Comparison of ENCODE assay signal across 1 cellular context in the genomic region with DNA sequence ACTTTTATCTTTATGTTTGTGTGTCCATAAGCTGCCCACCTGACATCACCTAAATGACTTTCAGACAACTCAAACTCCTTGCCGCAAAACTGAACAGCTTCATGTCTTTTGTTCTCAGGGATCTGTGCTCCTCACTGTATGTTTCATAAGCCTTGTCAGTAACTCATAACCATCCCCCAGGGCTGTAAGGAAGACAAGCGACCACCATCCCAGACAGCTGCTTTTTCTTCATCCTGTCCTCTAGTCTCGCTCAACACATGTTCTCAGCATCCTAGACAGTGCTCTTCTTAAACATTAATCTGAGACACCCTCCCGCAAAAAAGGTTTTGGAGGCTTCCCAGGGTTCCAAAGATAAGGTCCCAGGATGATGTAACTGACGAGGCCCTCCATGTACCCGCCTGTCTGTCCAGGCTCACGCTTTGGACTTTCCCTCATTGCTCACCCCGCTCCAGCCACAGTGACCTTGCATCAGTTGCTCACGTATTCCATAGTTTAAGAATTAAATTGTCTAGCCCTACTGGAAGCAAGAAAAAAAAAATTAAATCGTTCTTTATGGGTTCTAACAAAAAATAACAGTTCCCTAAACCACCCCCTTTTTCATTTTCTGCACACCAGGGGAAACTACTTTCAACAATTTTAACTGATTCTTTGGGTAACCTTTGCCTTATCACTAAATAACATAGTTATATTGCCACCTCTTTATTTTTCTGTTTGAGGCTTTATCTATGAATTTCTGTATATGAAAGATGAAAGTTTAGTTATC.
A peak's percentile ranks its signal among the peaks of the same experiment; 100 is the strongest.
TF ChIP-seq lines count a peak whose summit lies in the region.

No MANE protein-coding gene starts in this region.

TF ChIP-seq in HepG2, 621 proteins besides CTCF, POLR2A, EP300 and RAD21 (continued from another document and continues in another):
- TF ChIP-seq, protein P1, sequence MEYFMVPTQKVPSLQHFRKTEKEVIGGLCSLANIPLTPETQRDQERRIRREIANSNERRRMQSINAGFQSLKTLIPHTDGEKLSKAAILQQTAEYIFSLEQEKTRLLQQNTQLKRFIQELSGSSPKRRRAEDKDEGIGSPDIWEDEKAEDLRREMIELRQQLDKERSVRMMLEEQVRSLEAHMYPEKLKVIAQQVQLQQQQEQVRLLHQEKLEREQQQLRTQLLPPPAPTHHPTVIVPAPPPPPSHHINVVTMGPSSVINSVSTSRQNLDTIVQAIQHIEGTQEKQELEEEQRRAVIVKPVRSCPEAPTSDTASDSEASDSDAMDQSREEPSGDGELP (IDR thresholded peaks at IDR 0.05; ENCODE audit: borderline replicate concordance, low read depth) = no peak
- TF ChIP-seq BRD4 (CRISPR knock-in tag; IDR thresholded peaks at IDR 0.05) = no peak
- no peak for TF ChIP-seq SP2 (CRISPR knock-in tag; IDR thresholded peaks at IDR 0.05)
- no peak for TF ChIP-seq ISX (CRISPR knock-in tag; conservative IDR thresholded peaks at IDR 0.05)
- TF ChIP-seq, protein P2, sequence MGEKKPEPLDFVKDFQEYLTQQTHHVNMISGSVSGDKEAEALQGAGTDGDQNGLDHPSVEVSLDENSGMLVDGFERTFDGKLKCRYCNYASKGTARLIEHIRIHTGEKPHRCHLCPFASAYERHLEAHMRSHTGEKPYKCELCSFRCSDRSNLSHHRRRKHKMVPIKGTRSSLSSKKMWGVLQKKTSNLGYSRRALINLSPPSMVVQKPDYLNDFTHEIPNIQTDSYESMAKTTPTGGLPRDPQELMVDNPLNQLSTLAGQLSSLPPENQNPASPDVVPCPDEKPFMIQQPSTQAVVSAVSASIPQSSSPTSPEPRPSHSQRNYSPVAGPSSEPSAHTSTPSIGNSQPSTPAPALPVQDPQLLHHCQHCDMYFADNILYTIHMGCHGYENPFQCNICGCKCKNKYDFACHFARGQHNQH (CRISPR knock-in tag; IDR thresholded peaks at IDR 0.05) = 0 out of 2 replicates have a peak, but pooled peaks have one; percentile 33
- no peak for TF ChIP-seq ZEB1 (IDR thresholded peaks at IDR 0.05; ENCODE audit: insufficient replicate concordance, low read depth)
- no peak for TF ChIP-seq GABPA (IDR thresholded peaks at IDR 0.05; ENCODE audit: low read depth, low read length)
- TF ChIP-seq GABPA (CRISPR knock-in tag; IDR thresholded peaks at IDR 0.05; ENCODE audit: low read depth) = no peak
- no peak for TF ChIP-seq CREM (IDR thresholded peaks at IDR 0.05)
- no peak for TF ChIP-seq CREM (CRISPR knock-in tag; IDR thresholded peaks at IDR 0.05)
- TF ChIP-seq KDM5A (IDR thresholded peaks at IDR 0.05; ENCODE audit: borderline replicate concordance, low read length) = no peak
- TF ChIP-seq, protein P3, sequence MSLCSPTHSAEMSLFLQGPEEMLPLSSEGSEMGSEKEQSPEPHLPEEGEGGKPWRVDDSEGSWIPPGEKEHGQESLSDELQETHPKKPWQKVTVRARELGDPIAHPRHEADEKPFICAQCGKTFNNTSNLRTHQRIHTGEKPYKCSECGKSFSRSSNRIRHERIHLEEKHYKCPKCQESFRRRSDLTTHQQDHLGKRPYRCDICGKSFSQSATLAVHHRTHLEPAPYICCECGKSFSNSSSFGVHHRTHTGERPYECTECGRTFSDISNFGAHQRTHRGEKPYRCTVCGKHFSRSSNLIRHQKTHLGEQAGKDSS (CRISPR knock-in tag; IDR thresholded peaks at IDR 0.05; ENCODE audit: borderline replicate concordance, low read depth) = 0 out of 2 replicates have a peak, but pooled peaks have one; percentile 49
- TF ChIP-seq, protein P4, sequence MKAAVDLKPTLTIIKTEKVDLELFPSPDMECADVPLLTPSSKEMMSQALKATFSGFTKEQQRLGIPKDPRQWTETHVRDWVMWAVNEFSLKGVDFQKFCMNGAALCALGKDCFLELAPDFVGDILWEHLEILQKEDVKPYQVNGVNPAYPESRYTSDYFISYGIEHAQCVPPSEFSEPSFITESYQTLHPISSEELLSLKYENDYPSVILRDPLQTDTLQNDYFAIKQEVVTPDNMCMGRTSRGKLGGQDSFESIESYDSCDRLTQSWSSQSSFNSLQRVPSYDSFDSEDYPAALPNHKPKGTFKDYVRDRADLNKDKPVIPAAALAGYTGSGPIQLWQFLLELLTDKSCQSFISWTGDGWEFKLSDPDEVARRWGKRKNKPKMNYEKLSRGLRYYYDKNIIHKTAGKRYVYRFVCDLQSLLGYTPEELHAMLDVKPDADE (CRISPR knock-in tag; IDR thresholded peaks at IDR 0.05) = no peak
- no peak for TF ChIP-seq MAFG (CRISPR knock-in tag; IDR thresholded peaks at IDR 0.05)
- 0 out of 2 replicates have a peak, but pooled peaks have one; percentile 27 for TF ChIP-seq ZFX (CRISPR knock-in tag; IDR thresholded peaks at IDR 0.05; ENCODE audit: low read depth)
- no peak for TF ChIP-seq ETV5 (CRISPR knock-in tag; IDR thresholded peaks at IDR 0.05; ENCODE audit: borderline replicate concordance)
- no peak for TF ChIP-seq ZNF296 (CRISPR knock-in tag; conservative IDR thresholded peaks at IDR 0.05)
- TF ChIP-seq GPN1 (CRISPR knock-in tag; IDR thresholded peaks at IDR 0.05; ENCODE audit: borderline replicate concordance) = no peak
- TF ChIP-seq NCOA5 (CRISPR knock-in tag; IDR thresholded peaks at IDR 0.05) = no peak
- no peak for TF ChIP-seq NFE2L2 (IDR thresholded peaks at IDR 0.05; ENCODE audit: low read length)
- TF ChIP-seq, protein P5, sequence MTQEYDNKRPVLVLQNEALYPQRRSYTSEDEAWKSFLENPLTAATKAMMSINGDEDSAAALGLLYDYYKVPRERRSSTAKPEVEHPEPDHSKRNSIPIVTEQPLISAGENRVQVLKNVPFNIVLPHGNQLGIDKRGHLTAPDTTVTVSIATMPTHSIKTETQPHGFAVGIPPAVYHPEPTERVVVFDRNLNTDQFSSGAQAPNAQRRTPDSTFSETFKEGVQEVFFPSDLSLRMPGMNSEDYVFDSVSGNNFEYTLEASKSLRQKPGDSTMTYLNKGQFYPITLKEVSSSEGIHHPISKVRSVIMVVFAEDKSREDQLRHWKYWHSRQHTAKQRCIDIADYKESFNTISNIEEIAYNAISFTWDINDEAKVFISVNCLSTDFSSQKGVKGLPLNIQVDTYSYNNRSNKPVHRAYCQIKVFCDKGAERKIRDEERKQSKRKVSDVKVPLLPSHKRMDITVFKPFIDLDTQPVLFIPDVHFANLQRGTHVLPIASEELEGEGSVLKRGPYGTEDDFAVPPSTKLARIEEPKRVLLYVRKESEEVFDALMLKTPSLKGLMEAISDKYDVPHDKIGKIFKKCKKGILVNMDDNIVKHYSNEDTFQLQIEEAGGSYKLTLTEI (CRISPR knock-in tag; conservative IDR thresholded peaks at IDR 0.05) = no peak
- no peak for TF ChIP-seq ZNF10 (CRISPR knock-in tag; IDR thresholded peaks at IDR 0.05; ENCODE audit: borderline replicate concordance, low read depth)
- no peak for TF ChIP-seq ZNF550 (CRISPR knock-in tag; IDR thresholded peaks at IDR 0.05; ENCODE audit: borderline replicate concordance)
- TF ChIP-seq ZSCAN30 (CRISPR knock-in tag; IDR thresholded peaks at IDR 0.05) = no peak
- no peak for TF ChIP-seq MYNN (CRISPR knock-in tag; IDR thresholded peaks at IDR 0.05; ENCODE audit: low read depth)
- TF ChIP-seq, protein P6, sequence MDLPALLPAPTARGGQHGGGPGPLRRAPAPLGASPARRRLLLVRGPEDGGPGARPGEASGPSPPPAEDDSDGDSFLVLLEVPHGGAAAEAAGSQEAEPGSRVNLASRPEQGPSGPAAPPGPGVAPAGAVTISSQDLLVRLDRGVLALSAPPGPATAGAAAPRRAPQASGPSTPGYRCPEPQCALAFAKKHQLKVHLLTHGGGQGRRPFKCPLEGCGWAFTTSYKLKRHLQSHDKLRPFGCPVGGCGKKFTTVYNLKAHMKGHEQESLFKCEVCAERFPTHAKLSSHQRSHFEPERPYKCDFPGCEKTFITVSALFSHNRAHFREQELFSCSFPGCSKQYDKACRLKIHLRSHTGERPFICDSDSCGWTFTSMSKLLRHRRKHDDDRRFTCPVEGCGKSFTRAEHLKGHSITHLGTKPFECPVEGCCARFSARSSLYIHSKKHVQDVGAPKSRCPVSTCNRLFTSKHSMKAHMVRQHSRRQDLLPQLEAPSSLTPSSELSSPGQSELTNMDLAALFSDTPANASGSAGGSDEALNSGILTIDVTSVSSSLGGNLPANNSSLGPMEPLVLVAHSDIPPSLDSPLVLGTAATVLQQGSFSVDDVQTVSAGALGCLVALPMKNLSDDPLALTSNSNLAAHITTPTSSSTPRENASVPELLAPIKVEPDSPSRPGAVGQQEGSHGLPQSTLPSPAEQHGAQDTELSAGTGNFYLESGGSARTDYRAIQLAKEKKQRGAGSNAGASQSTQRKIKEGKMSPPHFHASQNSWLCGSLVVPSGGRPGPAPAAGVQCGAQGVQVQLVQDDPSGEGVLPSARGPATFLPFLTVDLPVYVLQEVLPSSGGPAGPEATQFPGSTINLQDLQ (CRISPR knock-in tag; IDR thresholded peaks at IDR 0.05) = no peak
- no peak for TF ChIP-seq ZNF839 (CRISPR knock-in tag; IDR thresholded peaks at IDR 0.05; ENCODE audit: borderline replicate concordance)
- TF ChIP-seq ZNF598 (CRISPR knock-in tag; IDR thresholded peaks at IDR 0.05; ENCODE audit: borderline replicate concordance) = no peak
- TF ChIP-seq, protein P7, sequence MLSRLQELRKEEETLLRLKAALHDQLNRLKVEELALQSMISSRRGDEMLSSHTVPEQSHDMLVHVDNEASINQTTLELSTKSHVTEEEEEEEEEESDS (CRISPR knock-in tag; IDR thresholded peaks at IDR 0.05; ENCODE audit: borderline replicate concordance) = no peak
- TF ChIP-seq RFX5 (IDR thresholded peaks at IDR 0.05; ENCODE audit: low read depth, low read length) = no peak
- TF ChIP-seq, protein P8, sequence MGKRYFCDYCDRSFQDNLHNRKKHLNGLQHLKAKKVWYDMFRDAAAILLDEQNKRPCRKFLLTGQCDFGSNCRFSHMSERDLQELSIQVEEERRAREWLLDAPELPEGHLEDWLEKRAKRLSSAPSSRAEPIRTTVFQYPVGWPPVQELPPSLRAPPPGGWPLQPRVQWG (CRISPR knock-in tag; IDR thresholded peaks at IDR 0.05; ENCODE audit: borderline replicate concordance, low read depth) = no peak
- TF ChIP-seq, protein P9, sequence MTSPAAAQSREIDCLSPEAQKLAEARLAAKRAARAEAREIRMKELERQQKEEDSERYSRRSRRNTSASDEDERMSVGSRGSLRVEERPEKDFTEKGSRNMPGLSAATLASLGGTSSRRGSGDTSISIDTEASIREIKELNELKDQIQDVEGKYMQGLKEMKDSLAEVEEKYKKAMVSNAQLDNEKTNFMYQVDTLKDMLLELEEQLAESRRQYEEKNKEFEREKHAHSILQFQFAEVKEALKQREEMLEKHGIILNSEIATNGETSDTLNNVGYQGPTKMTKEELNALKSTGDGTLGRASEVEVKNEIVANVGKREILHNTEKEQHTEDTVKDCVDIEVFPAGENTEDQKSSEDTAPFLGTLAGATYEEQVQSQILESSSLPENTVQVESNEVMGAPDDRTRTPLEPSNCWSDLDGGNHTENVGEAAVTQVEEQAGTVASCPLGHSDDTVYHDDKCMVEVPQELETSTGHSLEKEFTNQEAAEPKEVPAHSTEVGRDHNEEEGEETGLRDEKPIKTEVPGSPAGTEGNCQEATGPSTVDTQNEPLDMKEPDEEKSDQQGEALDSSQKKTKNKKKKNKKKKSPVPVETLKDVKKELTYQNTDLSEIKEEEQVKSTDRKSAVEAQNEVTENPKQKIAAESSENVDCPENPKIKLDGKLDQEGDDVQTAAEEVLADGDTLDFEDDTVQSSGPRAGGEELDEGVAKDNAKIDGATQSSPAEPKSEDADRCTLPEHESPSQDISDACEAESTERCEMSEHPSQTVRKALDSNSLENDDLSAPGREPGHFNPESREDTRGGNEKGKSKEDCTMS (CRISPR knock-in tag; conservative IDR thresholded peaks at IDR 0.05) = no peak
- TF ChIP-seq, protein P10, sequence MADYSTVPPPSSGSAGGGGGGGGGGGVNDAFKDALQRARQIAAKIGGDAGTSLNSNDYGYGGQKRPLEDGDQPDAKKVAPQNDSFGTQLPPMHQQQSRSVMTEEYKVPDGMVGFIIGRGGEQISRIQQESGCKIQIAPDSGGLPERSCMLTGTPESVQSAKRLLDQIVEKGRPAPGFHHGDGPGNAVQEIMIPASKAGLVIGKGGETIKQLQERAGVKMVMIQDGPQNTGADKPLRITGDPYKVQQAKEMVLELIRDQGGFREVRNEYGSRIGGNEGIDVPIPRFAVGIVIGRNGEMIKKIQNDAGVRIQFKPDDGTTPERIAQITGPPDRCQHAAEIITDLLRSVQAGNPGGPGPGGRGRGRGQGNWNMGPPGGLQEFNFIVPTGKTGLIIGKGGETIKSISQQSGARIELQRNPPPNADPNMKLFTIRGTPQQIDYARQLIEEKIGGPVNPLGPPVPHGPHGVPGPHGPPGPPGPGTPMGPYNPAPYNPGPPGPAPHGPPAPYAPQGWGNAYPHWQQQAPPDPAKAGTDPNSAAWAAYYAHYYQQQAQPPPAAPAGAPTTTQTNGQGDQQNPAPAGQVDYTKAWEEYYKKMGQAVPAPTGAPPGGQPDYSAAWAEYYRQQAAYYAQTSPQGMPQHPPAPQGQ (CRISPR knock-in tag; IDR thresholded peaks at IDR 0.05; ENCODE audit: borderline replicate concordance) = no peak
- TF ChIP-seq NR2F1 (CRISPR knock-in tag; IDR thresholded peaks at IDR 0.05) = no peak
- no peak for TF ChIP-seq ZNF607 (CRISPR knock-in tag; IDR thresholded peaks at IDR 0.05; ENCODE audit: borderline replicate concordance)
- TF ChIP-seq, protein P11, sequence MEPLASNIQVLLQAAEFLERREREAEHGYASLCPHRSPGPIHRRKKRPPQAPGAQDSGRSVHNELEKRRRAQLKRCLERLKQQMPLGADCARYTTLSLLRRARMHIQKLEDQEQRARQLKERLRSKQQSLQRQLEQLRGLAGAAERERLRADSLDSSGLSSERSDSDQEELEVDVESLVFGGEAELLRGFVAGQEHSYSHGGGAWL (CRISPR knock-in tag; IDR thresholded peaks at IDR 0.05) = no peak
- TF ChIP-seq HOXA7 (CRISPR knock-in tag; IDR thresholded peaks at IDR 0.05) = no peak
- TF ChIP-seq, protein P12, sequence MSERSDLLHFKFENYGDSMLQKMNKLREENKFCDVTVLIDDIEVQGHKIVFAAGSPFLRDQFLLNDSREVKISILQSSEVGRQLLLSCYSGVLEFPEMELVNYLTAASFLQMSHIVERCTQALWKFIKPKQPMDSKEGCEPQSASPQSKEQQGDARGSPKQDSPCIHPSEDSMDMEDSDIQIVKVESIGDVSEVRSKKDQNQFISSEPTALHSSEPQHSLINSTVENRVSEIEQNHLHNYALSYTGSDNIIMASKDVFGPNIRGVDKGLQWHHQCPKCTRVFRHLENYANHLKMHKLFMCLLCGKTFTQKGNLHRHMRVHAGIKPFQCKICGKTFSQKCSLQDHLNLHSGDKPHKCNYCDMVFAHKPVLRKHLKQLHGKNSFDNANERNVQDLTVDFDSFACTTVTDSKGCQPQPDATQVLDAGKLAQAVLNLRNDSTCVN (CRISPR knock-in tag; IDR thresholded peaks at IDR 0.05; ENCODE audit: borderline replicate concordance) = no peak
- TF ChIP-seq NR3C1 (CRISPR knock-in tag; IDR thresholded peaks at IDR 0.05) = no peak
- no peak for TF ChIP-seq PHF20 (CRISPR knock-in tag; IDR thresholded peaks at IDR 0.05)
